18 cellular contexts compared by ENCODE assay signal in the genomic region with DNA sequence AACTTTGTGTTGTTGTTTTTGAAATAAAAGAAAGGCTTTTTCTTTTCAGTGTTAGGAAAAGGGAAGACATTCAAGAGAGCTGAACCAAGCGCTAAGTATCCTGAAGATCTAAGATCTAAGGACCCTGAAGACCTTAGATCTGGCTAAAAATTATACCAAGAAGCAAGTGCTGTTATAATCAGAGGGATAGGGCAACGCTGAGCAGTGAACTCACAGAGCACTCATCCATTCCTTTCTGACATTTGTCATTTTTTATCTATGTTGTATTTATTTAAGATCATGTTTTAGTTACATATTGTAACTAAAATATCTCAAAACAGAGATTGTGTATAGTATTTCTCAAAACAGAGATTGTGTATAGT.
A peak's percentile ranks its signal among the peaks of the same experiment; 100 is the strongest.
DNase-seq lines count a peak whose midpoint lies in the region; ATAC-seq, FAIRE-seq and TF ChIP-seq lines count a peak whose summit lies in the region.
"Had no signal": no experiment of that assay in that cellular context is flagged by ENCODE, and none has a peak within 500 bp of the region (broad histone marks: within the 10 kb centered on the region; RNA-seq: fewer than 3 reads in every experiment).

No MANE protein-coding gene starts in this region.

- CTCF ChIA-PET in GM12878 (lab: Yijun Ruan, JAX): no interaction called here

- peak; percentile 38 for FAIRE-seq in GM12878 (lab: Jason Lieb, UNC)

- no peaks in the 10 kb centered on the region for H3K27me3 ChIP-seq in MG63
- peaks cover 0 to 4% of the 10 kb centered on the region in 2 experiments; a peak in 1 of 4 replicates for H3K27me3 ChIP-seq in GM12878 (replicated peaks in 1 of 2; ENCODE audit: control insufficient read depth in 2 of 2, insufficient read depth in 2 of 2, low read length in 1 of 2)
- no peaks in the 10 kb centered on the region for H3K27me3 ChIP-seq in mesenchymal stem cell (ENCODE audit: control insufficient read depth in 1 of 2, insufficient read depth in 1 of 2, low read length in 2 of 2)
- H3K27me3 ChIP-seq: neutrophil had no signal

- no peak overlapping the region for H3K4me2 ChIP-seq in GM12878 (ENCODE audit: control insufficient read depth, insufficient read depth)
- no peak overlapping the region for H3K4me2 ChIP-seq in mesenchymal stem cell (ENCODE audit: low read length, poor library complexity, severe bottlenecking)

- H3K27ac ChIP-seq in GM12878 (ENCODE audit: control insufficient read depth, insufficient read depth): no peak overlapping the region
- no peak overlapping the region for H3K27ac ChIP-seq in mesenchymal stem cell (ENCODE audit: low read length, poor library complexity, severe bottlenecking)
- H3K27ac ChIP-seq: HL-60, neutrophil had no signal

- no peak for TF ChIP-seq CTCF in GM12878 (IDR thresholded peaks at IDR 0.05 in 2 of 3, conservative IDR thresholded peaks at IDR 0.05 in 1 of 3; ENCODE audit: control insufficient read depth in 2 of 3, extremely low read depth in 1 of 3, insufficient read depth in 1 of 3, low read depth in 3 of 3, low read length in 3 of 3)

- no peaks in the 10 kb centered on the region for H3K79me1 ChIP-seq in mesenchymal stem cell (replicated peaks; ENCODE audit: low read length, poor library complexity, severe bottlenecking)

- POLR2A ChIA-PET in GM12878 (lab: Charles Lee): interaction anchor here (0.5 kb wide), 1 partner anchor 1595 kb away, joined by 3 read pairs; no protein-coding TSS in a partner anchor

- H4K8ac ChIP-seq in mesenchymal stem cell (ENCODE audit: low read length): no peak overlapping the region

- in situ Hi-C loops in GM12878 (cut with MboI): no loop called here

- TF ChIP-seq RAD21 in GM12878 (IDR thresholded peaks at IDR 0.05; ENCODE audit: insufficient read depth, low read depth, low read length): no peak

- no peak overlapping the region for H2BK120ac ChIP-seq in mesenchymal stem cell (ENCODE audit: low read depth, low read length)

- no peak overlapping the region for H2BK5ac ChIP-seq in mesenchymal stem cell (ENCODE audit: low read depth, low read length, poor library complexity, severe bottlenecking)

- no peak overlapping the region for H2BK15ac ChIP-seq in mesenchymal stem cell (ENCODE audit: low read depth, poor library complexity, severe bottlenecking)

- no peak overlapping the region for H3K9ac ChIP-seq in GM12878 (ENCODE audit: control insufficient read depth, insufficient read depth, low read length)
- peak overlapping the region; percentile 77 for H3K9ac ChIP-seq in mesenchymal stem cell (ENCODE audit: low read length)

- no peak for DNase-seq in MG63
- no peak for DNase-seq in GM12878 (ENCODE audit: low read depth, low spot score)
- no peak for DNase-seq in mesenchymal stem cell
- DNase-seq in DMS114 treated with DMSO at 0.1 percent for 48 hours (lab: John Stamatoyannopoulos, UW; ENCODE audit: unreplicated experiment): no peak
- no peak for DNase-seq in left ventricle myocardium superior
- DNase-seq: activated naive CD4-positive, alpha-beta T cell treated with anti-CD3 and anti-CD28 coated beads, Interleukin-2, amount 10 ng/mL, durations not matched to agents 7 days and 5 days; anterior cingulate cortex; effector CD8-positive, alpha-beta T cell; NCI-H1417 treated with DMSO at 0.1 percent for 48 hours; NCI-H524 treated with DMSO at 0.1 percent for 48 hours; Right ventricle myocardium superior had no signal

- peak; percentile 12 for ATAC-seq in GM18867 (IDR thresholded peaks at IDR 0.05; ENCODE audit: unreplicated experiment)
- ATAC-seq in GM12878: peak; percentile 53
- no peak for ATAC-seq in HG03159 (IDR thresholded peaks at IDR 0.05; ENCODE audit: unreplicated experiment)
- no peak for ATAC-seq in left ventricle myocardium superior
- ATAC-seq in HG02759 (IDR thresholded peaks at IDR 0.05; ENCODE audit: unreplicated experiment): no peak
- ATAC-seq: left lobe of liver had no signal

- no peaks in the 10 kb centered on the region for H3K79me2 ChIP-seq in GM12878 (ENCODE audit: control insufficient read depth, insufficient read depth, low read length)

- intact Hi-C loops in GM12878 (cut with micrococcal nuclease; ENCODE audit: unreplicated experiment): no loop called here
- intact Hi-C loops in left ventricle myocardium superior (cut with micrococcal nuclease): no loop called here

- TF ChIP-seq POLR2A in GM12878 (IDR thresholded peaks at IDR 0.05; ENCODE audit: low read depth, low read length): no peak

- H2AK5ac ChIP-seq in mesenchymal stem cell (ENCODE audit: low read length, severe bottlenecking): no peak overlapping the region

- H3K14ac ChIP-seq in mesenchymal stem cell (ENCODE audit: low read length in 2 of 2): no peak overlapping the region

- H4K20me1 ChIP-seq in GM12878 (ENCODE audit: control insufficient read depth, insufficient read depth): no peaks in the 10 kb centered on the region

- RAD21 ChIA-PET in GM12878 (lab: Charles Lee; ENCODE audit: unreplicated experiment): interaction anchor here (0.6 kb wide), 1 partner anchor 419 kb away, joined by 4 read pairs; no protein-coding TSS in a partner anchor

- no TSS peak for BruUV-seq in GM12878 (replicated peaks; lab: Mats Ljungman, UMichigan)

- SMC1A ChIA-PET in GM12878 (lab: Charles Lee; ENCODE audit: uncharacterized antibody, unreplicated experiment): interaction anchor here (0.8 to 1.2 kb wide), 3 partner anchors 9 to 18 kb away, joined by 3 read pairs; no protein-coding TSS in a partner anchor

- H3K36me3 ChIP-seq in MG63 (no peaks in the 10 kb centered on the region), GM12878 (ENCODE audit: control insufficient read depth in 2 of 2, insufficient read depth in 2 of 2, low read length in 1 of 2) (no peaks in the 10 kb centered on the region), mesenchymal stem cell (ENCODE audit: control insufficient read depth in 1 of 2, insufficient read depth in 2 of 2, low read depth in 1 of 2, low read length in 2 of 2) (no peaks in the 10 kb centered on the region)
- H3K36me3 ChIP-seq: neutrophil, stomach had no signal

- H3K18ac ChIP-seq in mesenchymal stem cell (ENCODE audit: low read depth in 1 of 2, low read length in 2 of 2): no peak overlapping the region

- 0 out of 2 replicates have a peak, but pooled peaks cover 3% of the 10 kb centered on the region for H3K4me1 ChIP-seq in GM12878 (ENCODE audit: control insufficient read depth, insufficient read depth, low read length)
- H3K4me1 ChIP-seq in mesenchymal stem cell (ENCODE audit: control insufficient read depth, insufficient read depth, low read depth, low read length): peaks cover 1% of the 10 kb centered on the region
- H3K4me1 ChIP-seq: stomach had no signal

- H4K91ac ChIP-seq in mesenchymal stem cell (ENCODE audit: low read length): no peak overlapping the region

- no peak for TF ChIP-seq EP300 in GM12878 (IDR thresholded peaks at IDR 0.05; ENCODE audit: borderline replicate concordance in 1 of 2, control insufficient read depth in 1 of 2, low read depth in 2 of 2, low read length in 2 of 2)

- 19% methylated on average over 2 of the region's 2 CpGs for WGBS in GM12878 (ENCODE audit: insufficient coverage, insufficient replicate concordance, low lambda C conversion rate, missing lambda C conversion rate)
- 100% methylated on average over 1 of the region's 2 CpGs for whole genome bisulfite sequencing in mesenchymal stem cell

- H3K23ac ChIP-seq in mesenchymal stem cell (ENCODE audit: low read length in 2 of 2): no peak overlapping the region

- H2AFZ ChIP-seq in GM12878 (ENCODE audit: control insufficient read depth, low read depth, low read length) (no peak overlapping the region), mesenchymal stem cell (ENCODE audit: low read depth, low read length) (no peak overlapping the region)

- 0 out of 2 replicates have a peak overlapping the region, but pooled peaks have one; percentile 14 for H3K4me3 ChIP-seq in MG63
- no peak overlapping the region for H3K4me3 ChIP-seq in GM12878
- H3K4me3 ChIP-seq in mesenchymal stem cell (ENCODE audit: insufficient read depth in 1 of 2, low read depth in 1 of 2, low read length in 2 of 2): peak overlapping the region in 1 of 2 experiments; percentile 51
- H3K4me3 ChIP-seq: stomach had no signal

- H3K9me3 ChIP-seq in MG63 (no peaks in the 10 kb centered on the region), GM12878 (replicated peaks; ENCODE audit: control insufficient read depth, insufficient read depth, low read length) (no peaks in the 10 kb centered on the region), mesenchymal stem cell (ENCODE audit: control insufficient read depth, low read length) (peaks cover under 1% of the 10 kb centered on the region)
- H3K9me3 ChIP-seq: neutrophil, stomach had no signal

- H2BK12ac ChIP-seq in mesenchymal stem cell (ENCODE audit: low read length in 2 of 2): no peak overlapping the region

- no peak overlapping the region for H3K4ac ChIP-seq in mesenchymal stem cell (ENCODE audit: low read depth in 1 of 2, low read length in 2 of 2)

TF ChIP-seq in GM12878, 131 proteins besides CTCF, POLR2A, EP300 and RAD21 (continues in another document):
- TF ChIP-seq POLR2AphosphoS5 (IDR thresholded peaks at IDR 0.05; ENCODE audit: low read length) (no peak), NBN (IDR thresholded peaks at IDR 0.05) (no peak), MEF2B (IDR thresholded peaks at IDR 0.05; ENCODE audit: partially characterized antibody, poor library complexity, severe bottlenecking) (no peak), TCF3 (IDR thresholded peaks at IDR 0.05; ENCODE audit: borderline replicate concordance, insufficient read depth, low read depth, low read length) (no peak), MEF2A (IDR thresholded peaks at IDR 0.05; ENCODE audit: insufficient read depth, low read depth, low read length) (no peak), HDAC6 (IDR thresholded peaks at IDR 0.05; ENCODE audit: unreplicated experiment) (no peak), BACH1 (IDR thresholded peaks at IDR 0.05; ENCODE audit: borderline replicate concordance) (no peak), MXI1 (IDR thresholded peaks at IDR 0.05; ENCODE audit: low read depth, low read length) (no peak)
- TF ChIP-seq, protein P1, sequence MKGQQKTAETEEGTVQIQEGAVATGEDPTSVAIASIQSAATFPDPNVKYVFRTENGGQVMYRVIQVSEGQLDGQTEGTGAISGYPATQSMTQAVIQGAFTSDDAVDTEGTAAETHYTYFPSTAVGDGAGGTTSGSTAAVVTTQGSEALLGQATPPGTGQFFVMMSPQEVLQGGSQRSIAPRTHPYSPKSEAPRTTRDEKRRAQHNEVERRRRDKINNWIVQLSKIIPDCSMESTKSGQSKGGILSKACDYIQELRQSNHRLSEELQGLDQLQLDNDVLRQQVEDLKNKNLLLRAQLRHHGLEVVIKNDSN (IDR thresholded peaks at IDR 0.05; ENCODE audit: borderline replicate concordance, extremely low read length, insufficient read depth, low read depth, low read length): no peak
- TF ChIP-seq, protein P2, sequence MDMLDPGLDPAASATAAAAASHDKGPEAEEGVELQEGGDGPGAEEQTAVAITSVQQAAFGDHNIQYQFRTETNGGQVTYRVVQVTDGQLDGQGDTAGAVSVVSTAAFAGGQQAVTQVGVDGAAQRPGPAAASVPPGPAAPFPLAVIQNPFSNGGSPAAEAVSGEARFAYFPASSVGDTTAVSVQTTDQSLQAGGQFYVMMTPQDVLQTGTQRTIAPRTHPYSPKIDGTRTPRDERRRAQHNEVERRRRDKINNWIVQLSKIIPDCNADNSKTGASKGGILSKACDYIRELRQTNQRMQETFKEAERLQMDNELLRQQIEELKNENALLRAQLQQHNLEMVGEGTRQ (IDR thresholded peaks at IDR 0.05; ENCODE audit: borderline replicate concordance, low read depth, low read length): no peak

Comparison
In these comparisons a context has a peak if more than half of its experiments do, and no peak if none do; other contexts are left out.
1. ATAC-seq: peak in GM18867 (single experiment) and GM12878 (single experiment); none in HG03159 (single experiment), left ventricle myocardium superior (single experiment) and HG02759 (single experiment).